In genomic region chr6:16694789-16695188, GRCh38 we compare ENCODE assay signal across 8 cellular contexts.
DNase-seq lines count a peak whose midpoint lies in the region; ATAC-seq and TF ChIP-seq lines count a peak whose summit lies in the region.
"Had no signal": no experiment of that assay in that cellular context is flagged by ENCODE, and none has a peak within 500 bp of the region (broad histone marks: within the 10 kb centered on the region; RNA-seq: fewer than 3 reads in every experiment).

No MANE protein-coding gene starts in this region.

- H3K36me3 ChIP-seq in left lung (no peaks in the 10 kb centered on the region), osteoblast (ENCODE audit: insufficient read depth, low read length) (no peaks in the 10 kb centered on the region)

- peaks cover 6 to 85% of the 10 kb centered on the region in 2 donors for H3K4me1 ChIP-seq in left lung
- peaks cover 36% of the 10 kb centered on the region for H3K4me1 ChIP-seq in osteoblast (ENCODE audit: insufficient read depth, low read length)
- H3K4me1 ChIP-seq: testis had no signal

- no peak overlapping the region for H3K4me3 ChIP-seq in left lung
- no peak overlapping the region for H3K4me3 ChIP-seq in osteoblast (ENCODE audit: insufficient read depth, low read length)
- H3K4me3 ChIP-seq: testis had no signal

- no peak overlapping the region for H3K4me2 ChIP-seq in osteoblast (ENCODE audit: insufficient read depth, low read length)

- H3K9me3 ChIP-seq in left lung (no peaks in the 10 kb centered on the region), osteoblast (ENCODE audit: low read depth, low read length) (no peaks in the 10 kb centered on the region)
- H3K9me3 ChIP-seq: testis had no signal

- H3K27me3 ChIP-seq in left lung (no peaks in the 10 kb centered on the region), osteoblast (ENCODE audit: insufficient read depth, low read length) (no peaks in the 10 kb centered on the region)
- H3K27me3 ChIP-seq: testis had no signal

- H4K20me1 ChIP-seq in osteoblast (ENCODE audit: insufficient read depth, low read length), result peaks cover 7% of the 10 kb centered on the region

- ATAC-seq in GM18517 (IDR thresholded peaks at IDR 0.05; ENCODE audit: unreplicated experiment), result peak; percentile 49
- ATAC-seq in GM21367 (IDR thresholded peaks at IDR 0.05; ENCODE audit: unreplicated experiment), result peak; percentile 50
- peak; percentile 46 for ATAC-seq in HG03439 (IDR thresholded peaks at IDR 0.05; ENCODE audit: unreplicated experiment)
- peak; percentile 36 for ATAC-seq in left lung
- ATAC-seq in GM19455 (IDR thresholded peaks at IDR 0.05; ENCODE audit: unreplicated experiment), result no peak

- no peak overlapping the region for H2AFZ ChIP-seq in osteoblast (ENCODE audit: low read length)

- H3K79me2 ChIP-seq in osteoblast (ENCODE audit: insufficient read depth, low read length), result peaks cover 56% of the 10 kb centered on the region

- intact Hi-C loops in left lung (cut with DNase I), result no loop called here
- intact Hi-C loops in posterior cingulate gyrus (cut with DNase I), result no loop called here

- H3K27ac ChIP-seq in left lung, result peak overlapping the region in 1 of 2 donors; percentile 83
- H3K27ac ChIP-seq in osteoblast (ENCODE audit: low read depth, low read length), result no peak overlapping the region
- H3K27ac ChIP-seq: testis had no signal

- TF ChIP-seq CTCF in left lung (IDR thresholded peaks at IDR 0.05) (no peak), osteoblast (IDR thresholded peaks at IDR 0.05; ENCODE audit: extremely low read depth, low read depth, low read length) (no peak)

- DNase-seq in left lung (no peak), osteoblast (ENCODE audit: insufficient read length, low spot score, missing footprints) (no peak), posterior cingulate gyrus (no peak)
- DNase-seq: testis had no signal
